In genomic region chr16:90121846-90122245, GRCh38 we compare ENCODE assay signal across 1 cellular context. TPM values are rescaled to one million over a fixed set of nuclear protein-coding genes. Genes with fewer than 3 reads are reported as not detected.
"Had no signal": no experiment of that assay in that cellular context is flagged by ENCODE, and none has a peak within 500 bp of the region (broad histone marks: within the 10 kb centered on the region; RNA-seq: fewer than 3 reads in every experiment).

No MANE protein-coding gene starts in this region.

RNA-seq across cellular contexts. Expression of gene PRDM7, which starts 44.7 kb away (rescaled TPM):
- total RNA-seq: G401 had no signal
